In the genomic region with DNA sequence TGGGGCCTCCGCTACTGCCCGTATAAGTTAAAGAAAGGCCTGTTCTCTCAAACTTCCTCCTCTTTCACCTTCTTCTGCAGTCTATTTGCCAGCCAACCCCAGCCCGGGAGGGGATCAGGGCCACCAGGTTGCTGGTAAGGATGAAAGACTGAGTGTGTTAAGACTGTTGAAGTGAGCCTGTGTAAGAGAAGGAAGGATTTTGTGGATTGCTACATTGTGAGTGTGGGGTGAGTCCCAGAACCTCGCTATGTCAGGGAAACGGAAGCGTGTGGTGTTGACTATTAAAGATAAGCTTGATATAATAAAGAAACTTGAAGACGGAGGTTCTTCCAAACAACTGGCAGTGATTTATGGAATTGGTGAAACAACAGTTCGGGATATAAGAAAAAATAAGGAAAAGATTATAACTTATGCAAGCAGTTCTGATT, we compare ENCODE assay signal across 1 cellular context.
TF ChIP-seq lines count a peak whose summit lies in the region.

No MANE protein-coding gene starts in this region.

TF ChIP-seq in endothelial cell of umbilical vein, 7 proteins besides CTCF, POLR2A, EP300 and RAD21 (continued from another document):
- TF ChIP-seq GATA2 (IDR thresholded peaks at IDR 0.05; ENCODE audit: insufficient read depth, insufficient read length, low read depth, low read length): peak; percentile 60
TF ChIP-seq in endothelial cell of umbilical vein: peak in this region for 1.
